In genomic region chr10:101400529-101400928, GRCh38 we compare ENCODE assay signal across 1 cellular context.
TF ChIP-seq lines count a peak whose summit lies in the region.

No MANE protein-coding gene starts in this region.

TF ChIP-seq in HCT116, 20 proteins besides CTCF, POLR2A, EP300 and RAD21 (continued from another document):
- no peak for TF ChIP-seq REST (IDR thresholded peaks at IDR 0.05; ENCODE audit: low read depth)
- no peak for TF ChIP-seq TCF7L2 (IDR thresholded peaks at IDR 0.05; ENCODE audit: borderline replicate concordance, extremely low read depth, insufficient read depth, insufficient read length)
